9 cellular contexts compared by ENCODE assay signal in genomic region chr5:103561670-103562069, GRCh38. TPM values are rescaled to one million over a fixed set of nuclear protein-coding genes. Genes with fewer than 3 reads are reported as not detected.
DNase-seq lines count a peak whose midpoint lies in the region; ATAC-seq, FAIRE-seq and TF ChIP-seq lines count a peak whose summit lies in the region.
"Had no signal": no experiment of that assay in that cellular context is flagged by ENCODE, and none has a peak within 500 bp of the region (broad histone marks: within the 10 kb centered on the region; RNA-seq: fewer than 3 reads in every experiment).

No MANE protein-coding gene starts in this region.

- H3K4me3 ChIP-seq in SK-N-MC (peak overlapping the region; percentile 96), right atrium auricular region (peak overlapping the region; percentile 65 to 72), skeletal muscle tissue (ENCODE audit: low read length in 3 of 3) (peak overlapping the region; percentile 90 to 98 (median 95))

- H3K36me3 ChIP-seq in SK-N-MC (ENCODE audit: insufficient read depth, low read length): peaks cover 15% of the 10 kb centered on the region
- no peaks in the 10 kb centered on the region for H3K36me3 ChIP-seq in right atrium auricular region
- H3K36me3 ChIP-seq in skeletal muscle tissue (ENCODE audit: control insufficient read depth in 3 of 3, insufficient read depth in 3 of 3, low read length in 3 of 3): peaks cover 0 to 4% (median 0%) of the 10 kb centered on the region in 3 donors

- no peaks in the 10 kb centered on the region for H3K36me3 Mint-ChIP-seq in stimulated activated effector memory CD8-positive, alpha-beta T cell treated with anti-CD3 and anti-CD28 coated beads, Interleukin-12 subunit alpha, Interleukin-12 subunit beta, amount 100 ng/mL, for 72 hours

- TF ChIP-seq CTCF in right atrium auricular region (IDR thresholded peaks at IDR 0.05) (no peak), D721Med (IDR thresholded peaks at IDR 0.05; ENCODE audit: insufficient read depth, missing control alignments) (no peak)

- no peak overlapping the region for H3K27ac Mint-ChIP-seq in stimulated activated effector memory CD8-positive, alpha-beta T cell treated with anti-CD3 and anti-CD28 coated beads, Interleukin-12 subunit alpha, Interleukin-12 subunit beta, amount 100 ng/mL, for 72 hours

- no peak for ATAC-seq in stimulated activated effector memory CD8-positive, alpha-beta T cell treated with anti-CD3 and anti-CD28 coated beads, Interleukin-12 subunit alpha, Interleukin-12 subunit beta, amount 100 ng/mL, for 72 hours
- ATAC-seq in HG02840 (IDR thresholded peaks at IDR 0.05; ENCODE audit: low FRiP score, unreplicated experiment): no peak

- no peak overlapping the region for H3K27ac ChIP-seq in SK-N-MC
- H3K27ac ChIP-seq in right atrium auricular region: peak overlapping the region; percentile 91
- peak overlapping the region; percentile 91 for H3K27ac ChIP-seq in skeletal muscle tissue (ENCODE audit: low read depth, low read length)

- no peaks in the 10 kb centered on the region for H3K9me3 ChIP-seq in SK-N-MC (ENCODE audit: low read depth, low read length)
- H3K9me3 ChIP-seq in right atrium auricular region: no peaks in the 10 kb centered on the region
- H3K9me3 ChIP-seq in skeletal muscle tissue (ENCODE audit: control insufficient read depth in 3 of 3, low read length in 3 of 3): no peaks in the 10 kb centered on the region

- no peak for FAIRE-seq in D721Med (lab: Jason Lieb, UNC)
- FAIRE-seq: A204.1 had no signal

- peaks cover 2% of the 10 kb centered on the region for H3K9me3 Mint-ChIP-seq in stimulated activated effector memory CD8-positive, alpha-beta T cell treated with anti-CD3 and anti-CD28 coated beads, Interleukin-12 subunit alpha, Interleukin-12 subunit beta, amount 100 ng/mL, for 72 hours

- H3K27me3 ChIP-seq in right atrium auricular region: no peaks in the 10 kb centered on the region
- H3K27me3 ChIP-seq in skeletal muscle tissue (ENCODE audit: control insufficient read depth in 3 of 3, insufficient read depth in 3 of 3, low read length in 3 of 3): no peaks in the 10 kb centered on the region

- H3K4me3 Mint-ChIP-seq in stimulated activated effector memory CD8-positive, alpha-beta T cell treated with anti-CD3 and anti-CD28 coated beads, Interleukin-12 subunit alpha, Interleukin-12 subunit beta, amount 100 ng/mL, for 72 hours: no peak overlapping the region

- H3K9ac ChIP-seq in SK-N-MC (ENCODE audit: insufficient read length) (peak overlapping the region; percentile 85), skeletal muscle tissue (ENCODE audit: low read depth in 1 of 3, low read length in 3 of 3) (peak overlapping the region; percentile 93 to 94 (median 94))

- peaks cover 9% of the 10 kb centered on the region for H3K4me1 Mint-ChIP-seq in stimulated activated effector memory CD8-positive, alpha-beta T cell treated with anti-CD3 and anti-CD28 coated beads, Interleukin-12 subunit alpha, Interleukin-12 subunit beta, amount 100 ng/mL, for 72 hours

- peak; percentile 1 for DNase-seq in NCI-H146 (lab: John Stamatoyannopoulos, UW)
- DNase-seq in NCI-H146 treated with DMSO at 0.1 percent for 48 hours (lab: John Stamatoyannopoulos, UW; ENCODE audit: unreplicated experiment): no peak
- no peak for DNase-seq in SK-N-MC (ENCODE audit: low read depth, low spot score)
- DNase-seq in right atrium auricular region (ENCODE audit: low spot score): no peak
- DNase-seq in D721Med (ENCODE audit: insufficient read length, low spot score): no peak
- DNase-seq in stimulated activated effector memory CD8-positive, alpha-beta T cell treated with anti-CD3 and anti-CD28 coated beads, Interleukin-12 subunit alpha, Interleukin-12 subunit beta, amount 100 ng/mL, for 72 hours (ENCODE audit: low spot score in 2 of 2): no peak

- H3K4me1 ChIP-seq in right atrium auricular region: peaks cover 0 to 9% of the 10 kb centered on the region in 2 donors
- peaks cover 8 to 13% (median 10%) of the 10 kb centered on the region in 3 donors for H3K4me1 ChIP-seq in skeletal muscle tissue (ENCODE audit: control insufficient read depth in 3 of 3, insufficient read depth in 3 of 3, low read length in 3 of 3)

RNA-seq across cellular contexts. Expression of gene NUDT12, which starts 0.9 kb away (rescaled TPM):
- total RNA-seq in right atrium auricular region: 10 to 100 TPM in 1 of 2 donors, 1 to 10 TPM in 1; 6.2 to 11.5 TPM
- total RNA-seq in skeletal muscle tissue: 11.0 TPM
